In the genomic region with DNA sequence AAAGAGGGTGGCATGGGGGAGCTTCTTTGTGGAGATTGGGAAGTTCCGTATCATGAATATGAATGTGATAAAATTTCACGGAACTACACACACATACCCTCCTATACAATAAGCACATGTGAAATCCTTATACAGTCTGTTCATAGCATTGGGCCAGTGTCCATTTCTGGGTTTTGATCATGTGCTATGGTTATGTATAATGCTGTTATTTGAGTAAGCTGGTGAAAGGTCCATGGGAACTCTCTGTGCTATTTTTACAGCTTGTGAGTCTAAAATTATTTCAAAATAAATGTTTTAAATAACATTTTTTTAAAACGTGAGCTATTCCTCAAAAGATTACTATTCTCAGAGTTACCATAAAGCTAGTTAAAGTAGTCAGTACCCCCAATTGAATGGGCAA, we compare ENCODE assay signal across 22 cellular contexts.
"Had no signal": no experiment of that assay in that cellular context is flagged by ENCODE, and none has a peak within 500 bp of the region (broad histone marks: within the 10 kb centered on the region; RNA-seq: fewer than 3 reads in every experiment).

No MANE protein-coding gene starts in this region.

- H3K4me1 ChIP-seq: SJSA1 had no signal

- H3K27ac ChIP-seq: SJSA1, SK-N-MC had no signal

- H3K9me3 ChIP-seq: SJSA1 had no signal

- H3K4me3 ChIP-seq: SJSA1, SK-N-MC had no signal

- DNase-seq: IMR-90, Kasumi-1, KG1, MM.1S, NCI-H1092 treated with DMSO at 0.1 percent for 48 hours, NCI-H1436, NCI-H187, NCI-H2029, NCI-H2081 treated with DMSO at 0.1 percent for 48 hours, NCI-H2171, NCI-H226, NCI-H446, NCI-H510A, NCI-H524 treated with DMSO at 0.1 percent for 48 hours, NCI-H69, NCI-H774, Right ventricle myocardium superior, RPMI8226, SIG-M5 had no signal

- H3K36me3 ChIP-seq: SJSA1 had no signal

- H3K27me3 ChIP-seq: SJSA1 had no signal

- ATAC-seq: HepG2 had no signal
